Comparison of ENCODE assay signal across 14 cellular contexts in the genomic region with DNA sequence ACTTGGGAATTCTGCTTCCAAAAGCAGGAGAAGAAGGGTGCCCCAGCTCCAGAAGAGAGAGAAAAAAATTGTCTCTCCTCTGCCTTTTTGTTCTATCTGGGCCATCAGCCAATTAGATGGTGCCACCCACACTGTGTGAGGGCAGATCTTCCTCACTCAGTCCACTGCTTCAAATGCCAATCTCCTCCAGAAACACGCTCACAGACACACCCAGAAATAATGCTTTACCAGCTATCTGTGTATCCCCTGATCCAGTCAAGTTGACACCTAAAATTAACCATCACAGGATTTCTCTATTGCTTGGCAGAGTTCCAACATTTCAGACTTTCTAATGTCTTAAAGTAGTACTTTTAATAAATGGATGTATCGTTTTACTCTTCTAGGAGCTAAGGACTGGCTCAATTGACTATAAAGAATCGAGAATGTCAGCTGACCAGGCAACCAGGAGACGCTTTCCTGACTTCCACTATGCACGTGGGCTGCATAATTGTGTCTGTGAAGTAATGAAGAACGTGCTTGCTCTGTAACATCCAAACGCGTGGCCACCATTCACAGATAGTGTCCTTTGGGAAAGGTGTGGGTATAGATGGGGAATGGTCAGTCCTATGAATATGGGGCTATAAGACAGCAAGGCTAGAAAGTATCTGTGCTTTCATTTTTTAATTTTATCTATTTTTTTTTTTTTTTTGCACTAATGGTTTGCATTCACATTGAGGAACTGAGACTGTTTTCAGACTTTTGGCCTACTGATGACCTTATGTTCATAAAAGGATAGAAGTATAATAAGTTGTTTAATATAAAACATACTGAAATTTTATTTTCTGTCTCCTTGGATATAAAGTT. TPM values are rescaled to one million over a fixed set of nuclear protein-coding genes. Genes with fewer than 3 reads are reported as not detected.
A peak's percentile ranks its signal among the peaks of the same experiment; 100 is the strongest.
DNase-seq lines count a peak whose midpoint lies in the region; ATAC-seq, FAIRE-seq and TF ChIP-seq lines count a peak whose summit lies in the region.
"Had no signal": no experiment of that assay in that cellular context is flagged by ENCODE, and none has a peak within 500 bp of the region (broad histone marks: within the 10 kb centered on the region; RNA-seq: fewer than 3 reads in every experiment).

No MANE protein-coding gene starts in this region.

- H3K9me3 ChIP-seq in right lobe of liver (no peaks in the 10 kb centered on the region), HepG2 (ENCODE audit: low read length) (no peaks in the 10 kb centered on the region), GM12878 (replicated peaks; ENCODE audit: control insufficient read depth, insufficient read depth, low read length) (no peaks in the 10 kb centered on the region)
- H3K9me3 ChIP-seq: heart right ventricle, lower lobe of right lung had no signal

- TF ChIP-seq EP300 in HepG2 (IDR thresholded peaks at IDR 0.05; ENCODE audit: low read depth in 2 of 2, low read length in 2 of 2) = no peak
- no peak for TF ChIP-seq EP300 in HepG2 (CRISPR knock-in tag; IDR thresholded peaks at IDR 0.05; ENCODE audit: borderline replicate concordance)
- no peak for TF ChIP-seq EP300 in GM12878 (IDR thresholded peaks at IDR 0.05; ENCODE audit: borderline replicate concordance in 1 of 2, control insufficient read depth in 1 of 2, low read depth in 2 of 2, low read length in 2 of 2)

- in situ Hi-C loops in HepG2 (cut with HindIII; ENCODE audit: extremely low pct_ligation_motif_present, low pct_unique_long_range_greater_than_20kb) = no loop called here
- in situ Hi-C loops in GM12878 (cut with MboI) = no loop called here

- H2AFZ ChIP-seq in HepG2 (ENCODE audit: low read length) (no peak overlapping the region), GM12878 (ENCODE audit: control insufficient read depth, low read depth, low read length) (peak overlapping the region; percentile 50)

- no TSS peak for BruUV-seq in HepG2 (replicated peaks; lab: Mats Ljungman, UMichigan)
- BruUV-seq in GM12878 (replicated peaks; lab: Mats Ljungman, UMichigan) = no TSS peak

- H3K4me2 ChIP-seq in HepG2 (ENCODE audit: low read depth, low read length) = no peak overlapping the region
- peak overlapping the region; percentile 36; the same call in 1 of the 2 replicates for H3K4me2 ChIP-seq in GM12878 (ENCODE audit: control insufficient read depth, insufficient read depth)
- H3K4me2 ChIP-seq: KMS-11 had no signal

- no peak for TF ChIP-seq CTCF in right lobe of liver (IDR thresholded peaks at IDR 0.05)
- TF ChIP-seq CTCF in HepG2 (CRISPR knock-in tag; IDR thresholded peaks at IDR 0.05) = no peak
- no peak for TF ChIP-seq CTCF in GM12878 (IDR thresholded peaks at IDR 0.05 in 2 of 3, conservative IDR thresholded peaks at IDR 0.05 in 1 of 3; ENCODE audit: control insufficient read depth in 2 of 3, extremely low read depth in 1 of 3, insufficient read depth in 1 of 3, low read depth in 3 of 3, low read length in 3 of 3)

- H3K27me3 ChIP-seq in right lobe of liver = no peaks in the 10 kb centered on the region
- H3K27me3 ChIP-seq in HepG2 (ENCODE audit: control insufficient read depth in 1 of 2, insufficient read depth in 2 of 2, low read length in 2 of 2) = no peaks in the 10 kb centered on the region
- no peaks in the 10 kb centered on the region for H3K27me3 ChIP-seq in GM12878 (replicated peaks in 1 of 2; ENCODE audit: control insufficient read depth in 2 of 2, insufficient read depth in 2 of 2, low read length in 1 of 2)
- H3K27me3 ChIP-seq: heart right ventricle had no signal

- H3K9ac ChIP-seq in HepG2 (ENCODE audit: insufficient read depth, low read depth, low read length) (no peak overlapping the region), GM12878 (ENCODE audit: control insufficient read depth, insufficient read depth, low read length) (no peak overlapping the region)
- H3K9ac ChIP-seq: KMS-11 had no signal

- H3K4me1 ChIP-seq in right lobe of liver (no peaks in the 10 kb centered on the region), HepG2 (ENCODE audit: insufficient read depth, low read length) (peaks cover 25% of the 10 kb centered on the region), GM12878 (ENCODE audit: control insufficient read depth, insufficient read depth, low read length) (peaks cover 12% of the 10 kb centered on the region)
- H3K4me1 ChIP-seq: lower lobe of right lung had no signal

- no peak for FAIRE-seq in HepG2 (lab: Jason Lieb, UNC)
- peak; percentile 83 for FAIRE-seq in GM12878 (lab: Jason Lieb, UNC)
- FAIRE-seq: G401.6 had no signal

- WGBS in right lobe of liver (ENCODE audit: insufficient coverage, low coverage, low lambda C conversion rate, missing lambda C conversion rate) = 80% methylated on average over 8 of the region's 8 CpGs
- 66% methylated on average over 8 of the region's 8 CpGs for WGBS in HepG2 (ENCODE audit: low lambda C conversion rate)
- WGBS in GM12878 (ENCODE audit: insufficient coverage, insufficient replicate concordance, low lambda C conversion rate, missing lambda C conversion rate) = 44% methylated on average over 8 of the region's 8 CpGs

- ATAC-seq in right lobe of liver = peak in 3 of 4 donors; percentile 22 to 51 (median 47)
- no peak for ATAC-seq in HepG2
- peak; percentile 45 for ATAC-seq in HG03108 (IDR thresholded peaks at IDR 0.05; ENCODE audit: unreplicated experiment)
- peak; percentile 41 for ATAC-seq in GM12878
- ATAC-seq: heart right ventricle had no signal

- TF ChIP-seq RAD21 in HepG2 (CRISPR knock-in tag; IDR thresholded peaks at IDR 0.05) (no peak), GM12878 (IDR thresholded peaks at IDR 0.05; ENCODE audit: insufficient read depth, low read depth, low read length) (no peak)

- POLR2A ChIA-PET in HepG2 (lab: Yijun Ruan, JAX) = no interaction called here
- POLR2A ChIA-PET in GM12878 (lab: Charles Lee) = interaction anchor here (1.2 to 1.5 kb wide), 3 partner anchors 9 to 26 kb away, joined by 3 to 6 read pairs (median 5); a partner anchor contains a TSS

- TF ChIP-seq POLR2A in right lobe of liver (IDR thresholded peaks at IDR 0.05) = no peak
- TF ChIP-seq POLR2A in HepG2 (IDR thresholded peaks at IDR 0.05; ENCODE audit: insufficient read depth in 1 of 2, low read depth in 2 of 2, low read length in 2 of 2) = no peak
- TF ChIP-seq POLR2A in GM12878 (IDR thresholded peaks at IDR 0.05; ENCODE audit: low read depth, low read length) = no peak

- no peak overlapping the region for H3K4me3 ChIP-seq in right lobe of liver
- no peak overlapping the region for H3K4me3 ChIP-seq in HepG2 (replicated peaks in 1 of 3; ENCODE audit: insufficient read depth in 1 of 3, low read depth in 2 of 3, low read length in 3 of 3)
- H3K4me3 ChIP-seq in GM12878 = no peak overlapping the region
- H3K4me3 ChIP-seq: heart right ventricle, lower lobe of right lung had no signal

- no peak overlapping the region for H3K27ac ChIP-seq in right lobe of liver
- no peak overlapping the region for H3K27ac ChIP-seq in HepG2 (ENCODE audit: extremely low read length, insufficient read depth, low read length)
- peak overlapping the region; percentile 4; the same call in 1 of the 2 replicates for H3K27ac ChIP-seq in GM12878 (ENCODE audit: control insufficient read depth, insufficient read depth)
- H3K27ac ChIP-seq: heart right ventricle, KMS-11, lower lobe of right lung had no signal

- CTCF ChIA-PET in HepG2 (lab: Yijun Ruan, JAX; ENCODE audit: low intra/inter-chr PET ratio, low total read pairs) (no interaction called here), GM12878 (lab: Yijun Ruan, JAX) (interaction anchor here (0.7 to 1.5 kb wide), 2 partner anchors 28 to 48 kb away, joined by 3 to 4 read pairs; no protein-coding TSS in a partner anchor)

- H4K20me1 ChIP-seq in HepG2 (ENCODE audit: insufficient read depth, low read length) (no peaks in the 10 kb centered on the region), GM12878 (ENCODE audit: control insufficient read depth, insufficient read depth) (no peaks in the 10 kb centered on the region)

- SMC1A ChIA-PET in GM12878 (lab: Charles Lee; ENCODE audit: uncharacterized antibody, unreplicated experiment) = interaction anchor here (1.0 to 3.0 kb wide), 11 partner anchors 8 to 69 kb away, joined by 3 to 10 read pairs (median 4); no protein-coding TSS in a partner anchor

- DNase-seq in right lobe of liver (no peak), HepG2 (ENCODE audit: low spot score) (no peak), GM12878 (ENCODE audit: low read depth, low spot score) (no peak), NOMO-1 treated with dmso at 0.1 percent for 144 hours (lab: John Stamatoyannopoulos, UW; ENCODE audit: unreplicated experiment) (no peak), NCI-H748 treated with DMSO at 0.1 percent for 48 hours (lab: John Stamatoyannopoulos, UW) (no peak), NCI-H146 treated with DMSO at 0.1 percent for 48 hours (lab: John Stamatoyannopoulos, UW; ENCODE audit: unreplicated experiment) (no peak), COLO829 (ENCODE audit: low spot score) (no peak)
- DNase-seq: activated CD4-positive, CD25-positive, alpha-beta regulatory T cell treated with anti-CD3 and anti-CD28 coated beads, Interleukin-2, amount 50 U/mL, for 72 hours; heart right ventricle; lower lobe of right lung; SIG-M5 had no signal

- no peaks in the 10 kb centered on the region for H3K36me3 ChIP-seq in right lobe of liver
- H3K36me3 ChIP-seq in HepG2 (replicated peaks in 1 of 2; ENCODE audit: control insufficient read depth in 1 of 2, insufficient read depth in 2 of 2, low read length in 2 of 2) = no peaks in the 10 kb centered on the region
- H3K36me3 ChIP-seq in GM12878 (ENCODE audit: control insufficient read depth in 2 of 2, insufficient read depth in 2 of 2, low read length in 1 of 2) = no peaks in the 10 kb centered on the region
- H3K36me3 ChIP-seq: heart right ventricle, lower lobe of right lung had no signal

- intact Hi-C loops in right lobe of liver (cut with DNase I) = no loop called here
- intact Hi-C loops in HepG2 (cut with micrococcal nuclease; ENCODE audit: unreplicated experiment) = no loop called here
- intact Hi-C loops in GM12878 (cut with micrococcal nuclease; ENCODE audit: unreplicated experiment) = no loop called here

- RAD21 ChIA-PET in GM12878 (lab: Charles Lee; ENCODE audit: unreplicated experiment) = interaction anchor here (1.3 to 1.4 kb wide), 2 partner anchors 44 to 47 kb away, joined by 3 to 5 read pairs; no protein-coding TSS in a partner anchor

- H3K79me2 ChIP-seq in HepG2 (ENCODE audit: insufficient read depth, low read length) (no peaks in the 10 kb centered on the region), GM12878 (ENCODE audit: control insufficient read depth, insufficient read depth, low read length) (no peaks in the 10 kb centered on the region)

RNA-seq across cellular contexts. Expression of a gene that starts 9.9 kb away (rescaled TPM):
- 10 to 100 TPM; 16.0 to 32.5 (median 21.9) TPM for total RNA-seq in right lobe of liver
- total RNA-seq in HepG2 (2016; rRNA removed; fragmentation: Illumina TruSeq; extraction: Trizol) = 30.2 and 36.3 TPM in 2 replicates
- 49.4 and 69.7 TPM in 2 replicates for total RNA-seq in HepG2 (2016; cell fraction: cytosol; rRNA removed; fragmentation: Illumina TruSeq; extraction: Trizol; ENCODE audit: low read depth)
- 29.7 and 32.4 TPM in 2 replicates for total RNA-seq in HepG2 (2016; cell fraction: insoluble cytoplasmic fraction; rRNA removed; fragmentation: Illumina TruSeq; extraction: Trizol)
- total RNA-seq in HepG2 (2016; cell fraction: membrane; rRNA removed; fragmentation: Illumina TruSeq; extraction: Trizol) = 58.5 and 74.9 TPM in 2 replicates
- 13.3 and 17.3 TPM in 2 replicates for total RNA-seq in HepG2 (2016; cell fraction: nucleus; rRNA removed; fragmentation: Illumina TruSeq; extraction: Trizol)
- 18.0 and 26.3 TPM in 2 replicates for polyA plus RNA-seq in HepG2 (2011; rRNA removed)
- polyA plus RNA-seq in HepG2 (2011; cell fraction: cytosol; rRNA removed) = 17.6 and 20.7 TPM in 2 replicates
- 3.5 and 5.8 TPM in 2 replicates for polyA plus RNA-seq in HepG2 (2011; cell fraction: nucleus; rRNA removed)
- polyA plus RNA-seq in HepG2 (2012) = 31.8 and 34.3 TPM in 2 replicates
- polyA plus RNA-seq in HepG2 (2016; cell fraction: cytosol; fragmentation: Illumina TruSeq; extraction: Trizol; ENCODE audit: low read depth) = 50.8 and 84.6 TPM in 2 replicates
- 32.2 and 38.8 TPM in 2 replicates for polyA plus RNA-seq in HepG2 (2016; cell fraction: insoluble cytoplasmic fraction; fragmentation: Illumina TruSeq; extraction: Trizol; ENCODE audit: low read depth)
- 51.2 and 73.4 TPM in 2 replicates for polyA plus RNA-seq in HepG2 (2016; cell fraction: membrane; fragmentation: Illumina TruSeq; extraction: Trizol; ENCODE audit: low read depth)
- 24.1 and 28.3 TPM in 2 replicates for polyA plus RNA-seq in HepG2 (2016; cell fraction: nucleus; fragmentation: Illumina TruSeq; extraction: Trizol; ENCODE audit: insufficient read depth, low read depth)
- 2.2 and 3.3 TPM in 2 replicates for polyA minus RNA-seq in HepG2 (2011; rRNA and poly(A)+ RNA removed; ENCODE audit: low replicate concordance)
- 5.4 TPM in 2 replicates for polyA minus RNA-seq in HepG2 (2011; cell fraction: cytosol; rRNA and poly(A)+ RNA removed)
- polyA minus RNA-seq in HepG2 (2011; cell fraction: nucleus; rRNA and poly(A)+ RNA removed) = 2.6 and 4.0 TPM in 2 replicates
- total RNA-seq in GM12878 (2013; cell fraction: nucleolus; rRNA removed) = 3.4 and 6.1 TPM in 2 replicates
- 19.8 and 26.9 TPM in 2 replicates for total RNA-seq in GM12878 (2014; rRNA removed)
- total RNA-seq in GM12878 (2014; rRNA removed; fragmentation: Illumina TruSeq; extraction: Trizol) = 21.8 and 22.3 TPM in 2 replicates
- total RNA-seq in GM12878 (2021) = 17.3 and 18.3 TPM in 2 replicates
- 25.9 TPM for polyA plus RNA-seq in GM12878 (2011; ENCODE audit: low read depth)
- 33.7 and 52.5 TPM in 2 replicates for polyA plus RNA-seq in GM12878 (2011; rRNA removed)
- polyA plus RNA-seq in GM12878 (2011; cell fraction: cytosol; rRNA removed) = 15.9 and 17.9 TPM in 2 replicates
- 7.0 and 7.9 TPM in 2 replicates for polyA plus RNA-seq in GM12878 (2011; cell fraction: nucleus; rRNA removed)
- 31.8 and 32.8 TPM in 2 replicates for polyA plus RNA-seq in GM12878 (2012)
- 19.8 and 24.0 TPM in 2 replicates for polyA plus RNA-seq in GM12878 (2014; fragmentation: Illumina TruSeq; extraction: Trizol)
- polyA plus RNA-seq in GM12878 (2014; fragmentation: Nextera tagmentation; extraction: Ambion mirVana) = 10 to 100 TPM; 32.5 to 32.6 TPM
- polyA plus RNA-seq in GM12878 (2014; rRNA removed) = 22.5 and 25.0 TPM in 2 replicates
- polyA plus RNA-seq in GM12878 (2016; fragmentation: Nextera tagmentation; extraction: Ambion mirVana) = 10 to 100 TPM; 35.2 to 38.0 TPM
- 3.4 and 4.9 TPM in 2 replicates for polyA minus RNA-seq in GM12878 (2011; rRNA and poly(A)+ RNA removed)
- 3.2 and 6.7 TPM in 2 replicates for polyA minus RNA-seq in GM12878 (2011; cell fraction: cytosol; rRNA and poly(A)+ RNA removed)
- 1.1 and 1.5 TPM in 2 replicates for polyA minus RNA-seq in GM12878 (2011; cell fraction: nucleus; rRNA and poly(A)+ RNA removed)

RNA-seq across cellular contexts. Expression of a gene that starts 41.3 kb away (rescaled TPM):
- total RNA-seq in right lobe of liver (10 to 100 TPM in 3 of 6 experiments, 1 to 10 TPM in 3; 5.0 to 33.6 (median 13.3) TPM), HepG2 (2016; rRNA removed; fragmentation: Illumina TruSeq; extraction: Trizol) (0.63 and 1.1 TPM in 2 replicates), GM12878 (2014; rRNA removed) (49.5 and 56.9 TPM in 2 replicates), GM12878 (2014; rRNA removed; fragmentation: Illumina TruSeq; extraction: Trizol) (64.8 and 71.3 TPM in 2 replicates), GM12878 (2021) (52.0 and 54.6 TPM in 2 replicates)
- 0.20 and 1.7 TPM in 2 replicates for total RNA-seq in HepG2 (2016; cell fraction: cytosol; rRNA removed; fragmentation: Illumina TruSeq; extraction: Trizol; ENCODE audit: low read depth)
- total RNA-seq in HepG2 (2016; cell fraction: insoluble cytoplasmic fraction; rRNA removed; fragmentation: Illumina TruSeq; extraction: Trizol) = 0.45 and 0.68 TPM in 2 replicates
- total RNA-seq in HepG2 (2016; cell fraction: membrane; rRNA removed; fragmentation: Illumina TruSeq; extraction: Trizol) = 0.59 and 0.65 TPM in 2 replicates
- total RNA-seq in HepG2 (2016; cell fraction: nucleus; rRNA removed; fragmentation: Illumina TruSeq; extraction: Trizol) = 1.2 and 1.5 TPM in 2 replicates
- polyA plus RNA-seq in HepG2 (2011; rRNA removed) (0.28 and 0.37 TPM in 2 replicates), GM12878 (2011; rRNA removed) (43.2 and 48.5 TPM in 2 replicates), GM12878 (2014; fragmentation: Illumina TruSeq; extraction: Trizol) (82.2 and 100 TPM in 2 replicates), GM12878 (2014; fragmentation: Nextera tagmentation; extraction: Ambion mirVana) (10 to 100 TPM; 26.9 to 28.4 TPM), GM12878 (2014; rRNA removed) (48.3 and 51.4 TPM in 2 replicates), GM12878 (2016; fragmentation: Nextera tagmentation; extraction: Ambion mirVana) (10 to 100 TPM; 20.4 to 29.5 TPM)
- polyA plus RNA-seq in HepG2 (2011; cell fraction: cytosol; rRNA removed) = 0.23 and 0.31 TPM in 2 replicates
- polyA plus RNA-seq in HepG2 (2011; cell fraction: nucleus; rRNA removed) = 0.39 and 0.69 TPM in 2 replicates
- 0.23 and 1.2 TPM in 2 replicates for polyA plus RNA-seq in HepG2 (2012)
- polyA plus RNA-seq in HepG2 (2016; cell fraction: cytosol; fragmentation: Illumina TruSeq; extraction: Trizol; ENCODE audit: low read depth) = 0.27 TPM in 2 replicates
- polyA plus RNA-seq in HepG2 (2016; cell fraction: insoluble cytoplasmic fraction; fragmentation: Illumina TruSeq; extraction: Trizol; ENCODE audit: low read depth) = 0.36 and 0.53 TPM in 2 replicates
- 0.24 and 0.62 TPM in 2 replicates for polyA plus RNA-seq in HepG2 (2016; cell fraction: membrane; fragmentation: Illumina TruSeq; extraction: Trizol; ENCODE audit: low read depth)
- 1.2 TPM in 2 replicates for polyA plus RNA-seq in HepG2 (2016; cell fraction: nucleus; fragmentation: Illumina TruSeq; extraction: Trizol; ENCODE audit: insufficient read depth, low read depth)
- 1.7 and 66.3 TPM in 2 replicates for polyA minus RNA-seq in HepG2 (2011; rRNA and poly(A)+ RNA removed; ENCODE audit: low replicate concordance)
- 0.44 and 1.8 TPM in 2 replicates for polyA minus RNA-seq in HepG2 (2011; cell fraction: cytosol; rRNA and poly(A)+ RNA removed)
- polyA minus RNA-seq in HepG2 (2011; cell fraction: nucleus; rRNA and poly(A)+ RNA removed) = 0.77 and 2.7 TPM in 2 replicates
- total RNA-seq in GM12878 (2013; cell fraction: nucleolus; rRNA removed) = 303 and 318 TPM in 2 replicates
- 65.9 TPM for polyA plus RNA-seq in GM12878 (2011; ENCODE audit: low read depth)
- 18.9 and 20.7 TPM in 2 replicates for polyA plus RNA-seq in GM12878 (2011; cell fraction: cytosol; rRNA removed)
- polyA plus RNA-seq in GM12878 (2011; cell fraction: nucleus; rRNA removed) = 29.6 and 33.5 TPM in 2 replicates
- polyA plus RNA-seq in GM12878 (2012) = 59.5 and 76.1 TPM in 2 replicates
- polyA minus RNA-seq in GM12878 (2011; rRNA and poly(A)+ RNA removed) = 72.8 and 86.8 TPM in 2 replicates
- 13.0 and 18.8 TPM in 2 replicates for polyA minus RNA-seq in GM12878 (2011; cell fraction: cytosol; rRNA and poly(A)+ RNA removed)
- 27.8 and 34.7 TPM in 2 replicates for polyA minus RNA-seq in GM12878 (2011; cell fraction: nucleus; rRNA and poly(A)+ RNA removed)
